Comparison of ENCODE assay signal across 8 cellular contexts in genomic region chr14:68781161-68782021, GRCh38. TPM values are rescaled to one million over a fixed set of nuclear protein-coding genes. Genes with fewer than 3 reads are reported as not detected.
DNase-seq lines count a peak whose midpoint lies in the region; ATAC-seq and TF ChIP-seq lines count a peak whose summit lies in the region.

No MANE protein-coding gene starts in this region.

- H3K79me2 ChIP-seq in trophoblast cell (ENCODE audit: control insufficient read depth, insufficient read depth, low read length, poor library complexity): no peaks in the 10 kb centered on the region

- H3K79me1 ChIP-seq in trophoblast cell (ENCODE audit: low read length): peaks cover 5% of the 10 kb centered on the region

- no peak overlapping the region for H3K9ac ChIP-seq in trophoblast cell (ENCODE audit: low read length)

- peak overlapping the region; percentile 50 for H4K91ac ChIP-seq in trophoblast cell (ENCODE audit: low read depth, low read length)

- H2BK12ac ChIP-seq in trophoblast cell (ENCODE audit: low read length): no peak overlapping the region

- H2AFZ ChIP-seq in trophoblast cell (ENCODE audit: insufficient read depth, low read length, poor library complexity): no peak overlapping the region

- H3K27me3 ChIP-seq in Caco-2 (replicated peaks; ENCODE audit: control insufficient read depth, insufficient read depth, low read length): no peaks in the 10 kb centered on the region
- H3K27me3 ChIP-seq in trophoblast cell (ENCODE audit: insufficient read depth, low read length): no peaks in the 10 kb centered on the region

- POLR2A ChIA-PET in Caco-2 (lab: Charles Lee): interaction anchor here (0.6 to 7.4 kb wide), 2 partner anchors 11 to 839 kb away, joined by 4 to 70 read pairs; partner anchors contain the start of gene ZFP36L1
- POLR2A ChIA-PET in activated CD4-positive, alpha-beta T cell treated with anti-CD3 and anti-CD28 coated beads, Interleukin-2, amount 10 ng/mL, durations not matched to agents 7 days and 5 days (lab: Charles Lee): interaction anchor here (0.5 to 2.5 kb wide), 8 partner anchors 9 to 298 kb away, joined by 3 to 9 read pairs (median 4); partner anchors contain the start of gene ZFP36L1

- TF ChIP-seq CTCF in Caco-2 (IDR thresholded peaks at IDR 0.05; ENCODE audit: insufficient read depth in 1 of 2, low read depth in 1 of 2, low read length in 1 of 2, severe bottlenecking in 1 of 2, unreplicated experiment in 1 of 2): no peak

- no peak overlapping the region for H3K4ac ChIP-seq in trophoblast cell (ENCODE audit: low read depth, low read length)

- H3K4me1 Mint-ChIP-seq in Caco-2 (ENCODE audit: low read depth, unreplicated experiment): peaks cover 46% of the 10 kb centered on the region
- peaks cover 79% of the 10 kb centered on the region for H3K4me1 Mint-ChIP-seq in activated CD4-positive, alpha-beta T cell treated with anti-CD3 and anti-CD28 coated beads, Interleukin-2, amount 10 ng/mL, durations not matched to agents 7 days and 5 days

- DNase-seq in Caco-2: peak in 1 of 2 experiments; percentile 23
- peak; percentile 87 for DNase-seq in activated CD4-positive, alpha-beta T cell treated with anti-CD3 and anti-CD28 coated beads, Interleukin-2, amount 10 ng/mL, durations not matched to agents 7 days and 5 days
- DNase-seq in trophoblast cell: no peak
- no peak for DNase-seq in COLO668 (lab: John Stamatoyannopoulos, UW; ENCODE audit: unreplicated experiment)
- no peak for DNase-seq in EL

- H3K14ac ChIP-seq in trophoblast cell (ENCODE audit: low read length): no peak overlapping the region

- H3K18ac ChIP-seq in trophoblast cell (ENCODE audit: low read length): no peak overlapping the region

- no peak for TF ChIP-seq POLR2A in GM18505 (IDR thresholded peaks at IDR 0.05; ENCODE audit: borderline replicate concordance, extremely low read depth, insufficient read depth, insufficient read length)

- H3K36me3 ChIP-seq in Caco-2 (ENCODE audit: control insufficient read depth, insufficient read depth, low read length) (no peaks in the 10 kb centered on the region), trophoblast cell (ENCODE audit: control insufficient read depth in 1 of 2, insufficient read depth in 2 of 2, low read length in 2 of 2) (no peaks in the 10 kb centered on the region)

- H3K27me3 Mint-ChIP-seq in Caco-2 (ENCODE audit: insufficient read depth, unreplicated experiment): no peaks in the 10 kb centered on the region
- H3K27me3 Mint-ChIP-seq in activated CD4-positive, alpha-beta T cell treated with anti-CD3 and anti-CD28 coated beads, Interleukin-2, amount 10 ng/mL, durations not matched to agents 7 days and 5 days: no peaks in the 10 kb centered on the region

- CTCF ChIA-PET in Caco-2 (lab: Charles Lee): interaction anchor here (0.6 kb wide), 1 partner anchor 8 kb away, joined by 3 read pairs; no protein-coding TSS in a partner anchor
- CTCF ChIA-PET in activated CD4-positive, alpha-beta T cell treated with anti-CD3 and anti-CD28 coated beads, Interleukin-2, amount 10 ng/mL, durations not matched to agents 7 days and 5 days (lab: Charles Lee): interaction anchor here (0.9 to 4.4 kb wide), 8 partner anchors 8 to 296 kb away, joined by 3 to 35 read pairs (median 4); partner anchors contain the start of gene ZFP36L1

- H3K4me3 Mint-ChIP-seq in Caco-2 (ENCODE audit: unreplicated experiment): peak overlapping the region; percentile 21
- peak overlapping the region; percentile 63 for H3K4me3 Mint-ChIP-seq in activated CD4-positive, alpha-beta T cell treated with anti-CD3 and anti-CD28 coated beads, Interleukin-2, amount 10 ng/mL, durations not matched to agents 7 days and 5 days

- no TSS peak for BruUV-seq in Caco-2 (replicated peaks; lab: Mats Ljungman, UMichigan)

- H3K23ac ChIP-seq in trophoblast cell (ENCODE audit: low read length): no peak overlapping the region

- H2BK5ac ChIP-seq in trophoblast cell (ENCODE audit: low read depth, low read length, poor library complexity): no peak overlapping the region

- H3K9me3 ChIP-seq in Caco-2: no peaks in the 10 kb centered on the region
- no peaks in the 10 kb centered on the region for H3K9me3 ChIP-seq in trophoblast cell (ENCODE audit: insufficient read depth, low read depth, low read length)

- no peak overlapping the region for H3K4me2 ChIP-seq in trophoblast cell (ENCODE audit: low read length)

- H2BK120ac ChIP-seq in trophoblast cell (ENCODE audit: insufficient read depth, low read length, poor library complexity): no peak overlapping the region

- no peak overlapping the region for H3K27ac ChIP-seq in trophoblast cell (ENCODE audit: low read depth, low read length)

- no peak overlapping the region for H3K4me3 ChIP-seq in Caco-2 (ENCODE audit: low read depth, low read length)
- no peak overlapping the region for H3K4me3 ChIP-seq in trophoblast cell (ENCODE audit: low read depth, low read length)

- H3K9me3 Mint-ChIP-seq in Caco-2 (ENCODE audit: unreplicated experiment): no peaks in the 10 kb centered on the region
- no peaks in the 10 kb centered on the region for H3K9me3 Mint-ChIP-seq in activated CD4-positive, alpha-beta T cell treated with anti-CD3 and anti-CD28 coated beads, Interleukin-2, amount 10 ng/mL, durations not matched to agents 7 days and 5 days

- WGBS in trophoblast cell (ENCODE audit: extremely low coverage, insufficient coverage, insufficient read length): no CpG with 5 or more reads among the region's 14 CpGs

- H3K27ac Mint-ChIP-seq in Caco-2 (ENCODE audit: unreplicated experiment): peak overlapping the region; percentile 79
- H3K27ac Mint-ChIP-seq in activated CD4-positive, alpha-beta T cell treated with anti-CD3 and anti-CD28 coated beads, Interleukin-2, amount 10 ng/mL, durations not matched to agents 7 days and 5 days: peak overlapping the region; percentile 95

- no peak overlapping the region for H4K8ac ChIP-seq in trophoblast cell (ENCODE audit: low read depth, low read length)

- intact Hi-C loops in Caco-2 (cut with micrococcal nuclease; ENCODE audit: unreplicated experiment): no loop called here

- H2AK5ac ChIP-seq in trophoblast cell (ENCODE audit: low read length): no peak overlapping the region

- ATAC-seq in esophagus mucosa (peak; percentile 37), GM18505 (IDR thresholded peaks at IDR 0.05; ENCODE audit: unreplicated experiment) (no peak), HG03135 (IDR thresholded peaks at IDR 0.05; ENCODE audit: unreplicated experiment) (no peak)

- H3K36me3 Mint-ChIP-seq in Caco-2 (ENCODE audit: insufficient read depth, unreplicated experiment): peaks cover 35% of the 10 kb centered on the region
- H3K36me3 Mint-ChIP-seq in activated CD4-positive, alpha-beta T cell treated with anti-CD3 and anti-CD28 coated beads, Interleukin-2, amount 10 ng/mL, durations not matched to agents 7 days and 5 days (ENCODE audit: low read depth): peaks cover 12% of the 10 kb centered on the region

- H3K4me1 ChIP-seq in Caco-2 (peaks cover 87% of the 10 kb centered on the region), trophoblast cell (ENCODE audit: control insufficient read depth in 1 of 2, insufficient read depth in 2 of 2, low read length in 2 of 2) (peaks cover 4 to 13% of the 10 kb centered on the region in 2 experiments)

- H4K12ac ChIP-seq in trophoblast cell (ENCODE audit: low read depth, low read length): no peak overlapping the region

RNA-seq across cellular contexts. Expression of gene ZFP36L1, which starts 11.5 kb away (rescaled TPM):
- total RNA-seq in Caco-2 (2022) (94.8 and 103 TPM in 2 replicates), esophagus mucosa (151 TPM)
- 10 to 100 TPM; 81.7 to 82.2 TPM for total RNA-seq in activated CD4-positive, alpha-beta T cell treated with anti-CD3 and anti-CD28 coated beads, Interleukin-2, amount 10 ng/mL, durations not matched to agents 7 days and 5 days
- polyA plus RNA-seq in trophoblast cell (2013): 487 and 493 TPM in 2 replicates
